ENCODE assay signal across 16 cellular contexts in the genomic region with DNA sequence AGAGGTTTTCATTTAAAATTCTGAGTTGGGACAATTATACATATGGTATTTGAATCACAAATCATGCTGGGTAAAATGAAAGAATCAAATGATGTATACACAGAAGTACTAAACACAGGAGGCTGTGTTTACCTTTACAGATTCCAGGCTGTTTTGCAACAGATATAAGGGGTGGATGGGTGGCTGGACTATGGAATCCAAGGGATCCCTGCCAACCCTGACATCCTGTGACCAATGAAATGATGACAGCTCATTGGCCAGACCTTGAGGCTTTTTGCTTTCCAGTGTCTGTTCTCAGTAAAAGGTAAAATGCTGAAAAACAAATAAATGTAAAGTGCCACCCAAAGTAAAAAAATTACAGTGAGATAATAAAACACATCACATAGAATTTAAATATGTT. TPM values are rescaled to one million over a fixed set of nuclear protein-coding genes. Genes with fewer than 3 reads are reported as not detected.
DNase-seq lines count a peak whose midpoint lies in the region; ATAC-seq, FAIRE-seq and TF ChIP-seq lines count a peak whose summit lies in the region.
"Had no signal": no experiment of that assay in that cellular context is flagged by ENCODE, and none has a peak within 500 bp of the region (broad histone marks: within the 10 kb centered on the region; RNA-seq: fewer than 3 reads in every experiment).

No MANE protein-coding gene starts in this region.

- no TSS peak for BruUV-seq in endothelial cell of umbilical vein (replicated peaks; lab: Mats Ljungman, UMichigan)

- peak; percentile 46 for ATAC-seq in mucosa of descending colon
- ATAC-seq in HG03354 (IDR thresholded peaks at IDR 0.05; ENCODE audit: poor library complexity, severe bottlenecking, unreplicated experiment) = no peak
- ATAC-seq in GM19452 (IDR thresholded peaks at IDR 0.05; ENCODE audit: unreplicated experiment) = no peak
- ATAC-seq: activated naive CD4-positive, alpha-beta T cell treated with anti-CD3 and anti-CD28 coated beads, Interleukin-2, amount 50 U/mL, for 72 hours had no signal

- H3K27ac ChIP-seq in endothelial cell of umbilical vein (ENCODE audit: insufficient read depth, low read depth, low read length) = no peak overlapping the region
- H3K27ac ChIP-seq: uterus had no signal

- CTCF ChIA-PET in endothelial cell of umbilical vein (lab: Charles Lee) = interaction anchor here (1.5 to 1.6 kb wide), 2 partner anchors 18 to 21 kb away, joined by 4 read pairs; no protein-coding TSS in a partner anchor

- H3K36me3 ChIP-seq in endothelial cell of umbilical vein (ENCODE audit: control insufficient read depth in 2 of 2, extremely low read depth in 1 of 2, insufficient read depth in 2 of 2, low read length in 2 of 2) (no peaks in the 10 kb centered on the region), mucosa of descending colon (ENCODE audit: low read depth) (no peaks in the 10 kb centered on the region)
- H3K36me3 ChIP-seq: uterus had no signal

- no peaks in the 10 kb centered on the region for H3K9me3 ChIP-seq in endothelial cell of umbilical vein (replicated peaks; ENCODE audit: control insufficient read depth, insufficient read depth, low read length)
- H3K9me3 ChIP-seq in mucosa of descending colon = no peaks in the 10 kb centered on the region
- H3K9me3 ChIP-seq: uterus had no signal

- POLR2A ChIA-PET in endothelial cell of umbilical vein (lab: Charles Lee) = no interaction called here

- no peaks in the 10 kb centered on the region for H3K9me1 ChIP-seq in endothelial cell of umbilical vein (replicated peaks; ENCODE audit: control insufficient read depth, extremely low read depth, insufficient read depth, low read length)

- TF ChIP-seq CTCF in endothelial cell of umbilical vein (IDR thresholded peaks at IDR 0.05; ENCODE audit: extremely low read depth in 1 of 2, insufficient read depth in 1 of 2, low read depth in 1 of 2, low read length in 2 of 2) (no peak), mucosa of descending colon (IDR thresholded peaks at IDR 0.05) (no peak)

- FAIRE-seq in endothelial cell of umbilical vein (lab: Jason Lieb, UNC) = no peak
- FAIRE-seq: GM18507 had no signal

- intact Hi-C loops in endothelial cell of umbilical vein (cut with micrococcal nuclease) = no loop called here
- intact Hi-C loops in mucosa of descending colon (cut with DNase I, micrococcal nuclease) = no loop called here

- DNase-seq in Caki2 (ENCODE audit: low read depth) = peak; percentile 16
- peak; percentile 88 for DNase-seq in NCI-H226
- DNase-seq in endothelial cell of umbilical vein (ENCODE audit: low read depth, low spot score) = peak; percentile 9
- peak in 1 of 3 donors; percentile 10 for DNase-seq in mucosa of descending colon
- no peak for DNase-seq in NCI-H1694 (lab: John Stamatoyannopoulos, UW)
- no peak for DNase-seq in midbrain (lab: John Stamatoyannopoulos, UW)
- DNase-seq: activated CD4-positive, alpha-beta memory T cell treated with anti-CD3 and anti-CD28 coated beads, Interleukin-2, amount 10 ng/mL, durations not matched to agents 7 days and 5 days; DMS 273 treated with DMSO at 0.1 percent for 48 hours; NCI-H510A treated with DMSO at 0.1 percent for 48 hours; SW 1271; uterus had no signal

- H3K4me3 ChIP-seq in endothelial cell of umbilical vein (replicated peaks in 1 of 3; ENCODE audit: insufficient read depth in 1 of 3, low read depth in 1 of 3, low read length in 3 of 3) (no peak overlapping the region), mucosa of descending colon (no peak overlapping the region)
- H3K4me3 ChIP-seq: lung, uterus had no signal

- no peak overlapping the region for H3K9ac ChIP-seq in endothelial cell of umbilical vein (replicated peaks; ENCODE audit: extremely low read depth, insufficient read depth, low read length)

- in situ Hi-C loops in Caki2 (cut with HindIII; ENCODE audit: low pct_unique_long_range_greater_than_20kb, low sequenced_read_pairs) = no loop called here

- H3K79me2 ChIP-seq in endothelial cell of umbilical vein (ENCODE audit: control insufficient read depth, insufficient read depth, low read length) = no peaks in the 10 kb centered on the region

- dilution Hi-C loops in endothelial cell of umbilical vein (cut with MboI; ENCODE audit: extremely low pct_ligation_motif_present, low sequenced_read_pairs) = no loop called here

- no peaks in the 10 kb centered on the region for H3K27me3 ChIP-seq in endothelial cell of umbilical vein (ENCODE audit: control insufficient read depth in 2 of 2, insufficient read depth in 2 of 2, low read length in 2 of 2)
- H3K27me3 ChIP-seq: uterus had no signal

- no peaks in the 10 kb centered on the region for H3K4me1 ChIP-seq in endothelial cell of umbilical vein (ENCODE audit: control insufficient read depth, extremely low read depth, insufficient read depth, low read length)
- H3K4me1 ChIP-seq in mucosa of descending colon (ENCODE audit: low read depth) = no peaks in the 10 kb centered on the region
- H3K4me1 ChIP-seq: uterus had no signal

- H2AFZ ChIP-seq in endothelial cell of umbilical vein (ENCODE audit: low read depth, low read length) = no peak overlapping the region

- H3K4me2 ChIP-seq in endothelial cell of umbilical vein (ENCODE audit: insufficient read depth, low read length) = no peak overlapping the region

- no peaks in the 10 kb centered on the region for H4K20me1 ChIP-seq in endothelial cell of umbilical vein (replicated peaks; ENCODE audit: control insufficient read depth, extremely low read depth, insufficient read depth, low read length)

- no peak for TF ChIP-seq POLR2A in endothelial cell of umbilical vein (IDR thresholded peaks at IDR 0.05; ENCODE audit: low read depth, low read length)

TF ChIP-seq in endothelial cell of umbilical vein, 7 proteins besides CTCF, POLR2A, EP300 and RAD21:
- TF ChIP-seq FOS (IDR thresholded peaks at IDR 0.05; ENCODE audit: borderline replicate concordance, insufficient read depth, low read length) = no peak

RNA-seq across cellular contexts. Expression of a gene that starts 3.3 kb away (rescaled TPM):
- not detected in 2 replicates for total RNA-seq in Caki2 (2014; rRNA removed; shearing (Covaris generic); ENCODE audit: low replicate concordance)
- total RNA-seq in endothelial cell of umbilical vein (not detected in 2 replicates), mucosa of descending colon (not detected)
- polyA plus RNA-seq in endothelial cell of umbilical vein = not detected in 2 replicates
- polyA plus RNA-seq in endothelial cell of umbilical vein (2011; cell fraction: cytosol; rRNA removed) = not detected in 2 replicates
- polyA plus RNA-seq in endothelial cell of umbilical vein (2011; cell fraction: nucleus; rRNA removed) = not detected in 2 replicates
- polyA plus RNA-seq in endothelial cell of umbilical vein (2012) = not detected in 2 replicates
- polyA minus RNA-seq in endothelial cell of umbilical vein = not detected in 2 replicates
- not detected for polyA minus RNA-seq in endothelial cell of umbilical vein (2011; cell fraction: cytosol; rRNA and poly(A)+ RNA removed)
- polyA minus RNA-seq in endothelial cell of umbilical vein (2011; cell fraction: nucleus; rRNA and poly(A)+ RNA removed) = not detected in 2 replicates
- total RNA-seq: activated CD4-positive, alpha-beta memory T cell treated with anti-CD3 and anti-CD28 coated beads, Interleukin-2, amount 10 ng/mL, durations not matched to agents 7 days and 5 days; activated naive CD4-positive, alpha-beta T cell treated with anti-CD3 and anti-CD28 coated beads, Interleukin-2, amount 50 U/mL, for 72 hours; lung; uterus had no signal
- polyA plus RNA-seq: lung had no signal

Comparison
In these comparisons a context has a peak if more than half of its experiments do, and no peak if none do; other contexts are left out.
1. DNase-seq: peak in Caki2 (single experiment), NCI-H226 (single experiment) and endothelial cell of umbilical vein (single experiment); none in NCI-H1694 (single experiment) and midbrain (single experiment).